ENCODE assay signal across 20 cellular contexts in genomic region chr6:163797313-163797712, GRCh38.
"Had no signal": no experiment of that assay in that cellular context is flagged by ENCODE, and none has a peak within 500 bp of the region (broad histone marks: within the 10 kb centered on the region; RNA-seq: fewer than 3 reads in every experiment).

No MANE protein-coding gene starts in this region.

- H3K4me3 ChIP-seq: K562, SJSA1, SK-N-MC had no signal

- DNase-seq: Kasumi-1, MM.1S, NCI-H1092 treated with DMSO at 0.1 percent for 48 hours, NCI-H1436, NCI-H187, NCI-H2029, NCI-H2081 treated with DMSO at 0.1 percent for 48 hours, NCI-H2171, NCI-H226, NCI-H446, NCI-H510A, NCI-H524 treated with DMSO at 0.1 percent for 48 hours, NCI-H69, NCI-H774, Right ventricle myocardium superior, RPMI8226, SIG-M5 had no signal
